Comparison of ENCODE assay signal across 12 cellular contexts in genomic region chrX:139844163-139844562, GRCh38.
DNase-seq lines count a peak whose midpoint lies in the region; ATAC-seq and TF ChIP-seq lines count a peak whose summit lies in the region.
"Had no signal": no experiment of that assay in that cellular context is flagged by ENCODE, and none has a peak within 500 bp of the region (broad histone marks: within the 10 kb centered on the region; RNA-seq: fewer than 3 reads in every experiment).

No MANE protein-coding gene starts in this region.

- in situ Hi-C loops in GM13977 (cut with MboI; ENCODE audit: low pct_unique_long_range_greater_than_20kb, low sequenced_read_pairs, unreplicated experiment), result no loop called here

- DNase-seq in GM13977 (ENCODE audit: low spot score), result peak; percentile 12
- DNase-seq in iris pigment epithelial cell (ENCODE audit: low read depth), result peak; percentile 18
- no peak for DNase-seq in NCI-H146 (lab: John Stamatoyannopoulos, UW)
- no peak for DNase-seq in NCI-H2227 treated with DMSO at 0.1 percent for 48 hours (lab: John Stamatoyannopoulos, UW)
- DNase-seq in T1000 (lab: John Stamatoyannopoulos, UW), result no peak
- DNase-seq: activated effector memory CD4-positive, alpha-beta T cell treated with Interleukin-2 at 50 U/mL for 16 hours; NCI-H1092 treated with DMSO at 0.1 percent for 48 hours; sigmoid colon had no signal

- no peak for TF ChIP-seq CTCF in GM13977 (IDR thresholded peaks at IDR 0.05; ENCODE audit: extremely low read depth, insufficient read depth, missing control alignments)

- ATAC-seq in GM21423 (IDR thresholded peaks at IDR 0.05; ENCODE audit: unreplicated experiment) (peak; percentile 75), HG03469 (IDR thresholded peaks at IDR 0.05; ENCODE audit: unreplicated experiment) (peak; percentile 87), HG02973 (IDR thresholded peaks at IDR 0.05; ENCODE audit: unreplicated experiment) (no peak)
- ATAC-seq: HCT116 had no signal

Comparison
In these comparisons a context has a peak if more than half of its experiments do, and no peak if none do; other contexts are left out.
1. DNase-seq: peak in GM13977 (single experiment) and iris pigment epithelial cell (single experiment); none in NCI-H146 (single experiment), NCI-H2227 treated with DMSO at 0.1 percent for 48 hours (single experiment) and T1000 (single experiment).